ENCODE assay signal across 2 cellular contexts in the genomic region with DNA sequence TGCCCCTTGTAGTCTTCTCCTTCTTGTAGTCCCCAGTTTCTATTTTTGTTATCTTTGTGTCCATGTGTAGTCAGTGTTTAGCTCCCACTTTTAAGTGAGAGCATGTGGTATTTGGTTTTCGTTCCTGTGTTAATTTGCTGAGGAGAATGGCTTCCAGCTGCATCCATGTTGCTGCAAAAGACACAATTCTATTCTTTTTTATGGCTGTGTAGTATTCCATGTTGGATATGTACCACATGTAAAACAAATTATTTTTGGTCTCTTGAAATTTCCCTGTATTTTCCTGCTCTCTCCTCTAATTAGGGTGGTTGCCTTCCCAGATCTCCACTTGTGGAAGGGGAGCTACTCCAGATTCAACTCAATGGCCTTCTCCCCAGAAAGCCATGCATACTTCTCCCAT.
A peak's percentile ranks its signal among the peaks of the same experiment; 100 is the strongest.
TF ChIP-seq lines count a peak whose summit lies in the region.

No MANE protein-coding gene starts in this region.

TF ChIP-seq in A549, 52 proteins besides CTCF, POLR2A, EP300 and RAD21 (continued from another document):
- no peak for TF ChIP-seq JUN (IDR thresholded peaks at IDR 0.05)
- TF ChIP-seq KDM5A (IDR thresholded peaks at IDR 0.05): no peak
- TF ChIP-seq, protein P1, sequence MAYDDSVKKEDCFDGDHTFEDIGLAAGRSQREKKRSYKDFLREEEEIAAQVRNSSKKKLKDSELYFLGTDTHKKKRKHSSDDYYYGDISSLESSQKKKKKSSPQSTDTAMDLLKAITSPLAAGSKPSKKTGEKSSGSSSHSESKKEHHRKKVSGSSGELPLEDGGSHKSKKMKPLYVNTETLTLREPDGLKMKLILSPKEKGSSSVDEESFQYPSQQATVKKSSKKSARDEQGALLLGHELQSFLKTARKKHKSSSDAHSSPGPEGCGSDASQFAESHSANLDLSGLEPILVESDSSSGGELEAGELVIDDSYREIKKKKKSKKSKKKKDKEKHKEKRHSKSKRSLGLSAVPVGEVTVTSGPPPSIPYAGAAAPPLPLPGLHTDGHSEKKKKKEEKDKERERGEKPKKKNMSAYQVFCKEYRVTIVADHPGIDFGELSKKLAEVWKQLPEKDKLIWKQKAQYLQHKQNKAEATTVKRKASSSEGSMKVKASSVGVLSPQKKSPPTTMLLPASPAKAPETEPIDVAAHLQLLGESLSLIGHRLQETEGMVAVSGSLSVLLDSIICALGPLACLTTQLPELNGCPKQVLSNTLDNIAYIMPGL (CRISPR knock-in tag; IDR thresholded peaks at IDR 0.05; ENCODE audit: borderline replicate concordance): no peak
- TF ChIP-seq HDAC2 (IDR thresholded peaks at IDR 0.05): no peak
- no peak for TF ChIP-seq CEBPB (IDR thresholded peaks at IDR 0.05)
- no peak for TF ChIP-seq FOSL2 (IDR thresholded peaks at IDR 0.05)
- TF ChIP-seq FOSL2 (CRISPR knock-in tag; IDR thresholded peaks at IDR 0.05): no peak
- TF ChIP-seq BHLHE40 (IDR thresholded peaks at IDR 0.05; ENCODE audit: low read depth, low read length): no peak
- no peak for TF ChIP-seq RARB (CRISPR knock-in tag; IDR thresholded peaks at IDR 0.05)
- no peak for TF ChIP-seq RCOR1 (IDR thresholded peaks at IDR 0.05; ENCODE audit: low read depth, low read length)
- TF ChIP-seq, protein P2, sequence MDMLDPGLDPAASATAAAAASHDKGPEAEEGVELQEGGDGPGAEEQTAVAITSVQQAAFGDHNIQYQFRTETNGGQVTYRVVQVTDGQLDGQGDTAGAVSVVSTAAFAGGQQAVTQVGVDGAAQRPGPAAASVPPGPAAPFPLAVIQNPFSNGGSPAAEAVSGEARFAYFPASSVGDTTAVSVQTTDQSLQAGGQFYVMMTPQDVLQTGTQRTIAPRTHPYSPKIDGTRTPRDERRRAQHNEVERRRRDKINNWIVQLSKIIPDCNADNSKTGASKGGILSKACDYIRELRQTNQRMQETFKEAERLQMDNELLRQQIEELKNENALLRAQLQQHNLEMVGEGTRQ (IDR thresholded peaks at IDR 0.05): no peak
TF ChIP-seq in A549: peak in this region for 0.

TF ChIP-seq in HEK293, 187 proteins besides CTCF, POLR2A, EP300 and RAD21:
- TF ChIP-seq, protein P3, sequence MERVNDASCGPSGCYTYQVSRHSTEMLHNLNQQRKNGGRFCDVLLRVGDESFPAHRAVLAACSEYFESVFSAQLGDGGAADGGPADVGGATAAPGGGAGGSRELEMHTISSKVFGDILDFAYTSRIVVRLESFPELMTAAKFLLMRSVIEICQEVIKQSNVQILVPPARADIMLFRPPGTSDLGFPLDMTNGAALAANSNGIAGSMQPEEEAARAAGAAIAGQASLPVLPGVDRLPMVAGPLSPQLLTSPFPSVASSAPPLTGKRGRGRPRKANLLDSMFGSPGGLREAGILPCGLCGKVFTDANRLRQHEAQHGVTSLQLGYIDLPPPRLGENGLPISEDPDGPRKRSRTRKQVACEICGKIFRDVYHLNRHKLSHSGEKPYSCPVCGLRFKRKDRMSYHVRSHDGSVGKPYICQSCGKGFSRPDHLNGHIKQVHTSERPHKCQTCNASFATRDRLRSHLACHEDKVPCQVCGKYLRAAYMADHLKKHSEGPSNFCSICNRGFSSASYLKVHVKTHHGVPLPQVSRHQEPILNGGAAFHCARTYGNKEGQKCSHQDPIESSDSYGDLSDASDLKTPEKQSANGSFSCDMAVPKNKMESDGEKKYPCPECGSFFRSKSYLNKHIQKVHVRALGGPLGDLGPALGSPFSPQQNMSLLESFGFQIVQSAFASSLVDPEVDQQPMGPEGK (tag by site-specific recombination; IDR thresholded peaks at IDR 0.05): no peak
- TF ChIP-seq, protein P4, sequence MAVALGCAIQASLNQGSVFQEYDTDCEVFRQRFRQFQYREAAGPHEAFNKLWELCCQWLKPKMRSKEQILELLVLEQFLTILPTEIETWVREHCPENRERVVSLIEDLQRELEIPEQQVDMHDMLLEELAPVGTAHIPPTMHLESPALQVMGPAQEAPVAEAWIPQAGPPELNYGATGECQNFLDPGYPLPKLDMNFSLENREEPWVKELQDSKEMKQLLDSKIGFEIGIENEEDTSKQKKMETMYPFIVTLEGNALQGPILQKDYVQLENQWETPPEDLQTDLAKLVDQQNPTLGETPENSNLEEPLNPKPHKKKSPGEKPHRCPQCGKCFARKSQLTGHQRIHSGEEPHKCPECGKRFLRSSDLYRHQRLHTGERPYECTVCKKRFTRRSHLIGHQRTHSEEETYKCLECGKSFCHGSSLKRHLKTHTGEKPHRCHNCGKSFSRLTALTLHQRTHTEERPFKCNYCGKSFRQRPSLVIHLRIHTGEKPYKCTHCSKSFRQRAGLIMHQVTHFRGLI (tag by site-specific recombination; IDR thresholded peaks at IDR 0.05): no peak
- TF ChIP-seq GLIS2 (tag by site-specific recombination; IDR thresholded peaks at IDR 0.05) (no peak), SCRT1 (tag by site-specific recombination; IDR thresholded peaks at IDR 0.05; ENCODE audit: borderline replicate concordance) (peak; percentile 64), ZNF146 (tag by site-specific recombination; IDR thresholded peaks at IDR 0.05) (peak; percentile 99), ZNF2 (tag by site-specific recombination; IDR thresholded peaks at IDR 0.05) (no peak), KLF1 (tag by site-specific recombination; IDR thresholded peaks at IDR 0.05) (no peak), ZNF350 (tag by site-specific recombination; IDR thresholded peaks at IDR 0.05) (no peak), KLF10 (tag by site-specific recombination; IDR thresholded peaks at IDR 0.05) (no peak)
- TF ChIP-seq, protein P5, sequence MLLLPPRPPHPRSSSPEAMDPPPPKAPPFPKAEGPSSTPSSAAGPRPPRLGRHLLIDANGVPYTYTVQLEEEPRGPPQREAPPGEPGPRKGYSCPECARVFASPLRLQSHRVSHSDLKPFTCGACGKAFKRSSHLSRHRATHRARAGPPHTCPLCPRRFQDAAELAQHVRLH (tag by site-specific recombination; IDR thresholded peaks at IDR 0.05): peak; percentile 77
- TF ChIP-seq, protein P6, sequence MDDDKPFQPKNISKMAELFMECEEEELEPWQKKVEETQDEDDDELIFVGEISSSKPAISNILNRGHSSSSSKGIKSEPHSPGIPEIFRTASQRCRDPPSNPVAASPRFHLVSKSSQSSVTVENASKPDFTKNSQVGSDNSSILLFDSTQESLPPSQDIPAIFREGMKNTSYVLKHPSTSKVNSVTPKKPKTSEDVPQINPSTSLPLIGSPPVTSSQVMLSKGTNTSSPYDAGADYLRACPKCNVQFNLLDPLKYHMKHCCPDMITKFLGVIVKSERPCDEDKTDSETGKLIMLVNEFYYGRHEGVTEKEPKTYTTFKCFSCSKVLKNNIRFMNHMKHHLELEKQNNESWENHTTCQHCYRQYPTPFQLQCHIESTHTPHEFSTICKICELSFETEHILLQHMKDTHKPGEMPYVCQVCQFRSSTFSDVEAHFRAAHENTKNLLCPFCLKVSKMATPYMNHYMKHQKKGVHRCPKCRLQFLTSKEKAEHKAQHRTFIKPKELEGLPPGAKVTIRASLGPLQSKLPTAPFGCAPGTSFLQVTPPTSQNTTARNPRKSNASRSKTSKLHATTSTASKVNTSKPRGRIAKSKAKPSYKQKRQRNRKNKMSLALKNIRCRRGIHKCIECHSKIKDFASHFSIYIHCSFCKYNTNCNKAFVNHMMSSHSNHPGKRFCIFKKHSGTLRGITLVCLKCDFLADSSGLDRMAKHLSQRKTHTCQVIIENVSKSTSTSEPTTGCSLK (tag by site-specific recombination; IDR thresholded peaks at IDR 0.05): no peak
TF ChIP-seq in HEK293: peak in this region for 3.
